Comparison of ENCODE assay signal across 18 cellular contexts in genomic region chr6:130500693-130501092, GRCh38.
A peak's percentile ranks its signal among the peaks of the same experiment; 100 is the strongest.
DNase-seq lines count a peak whose midpoint lies in the region; ATAC-seq and TF ChIP-seq lines count a peak whose summit lies in the region.
"Had no signal": no experiment of that assay in that cellular context is flagged by ENCODE, and none has a peak within 500 bp of the region (broad histone marks: within the 10 kb centered on the region; RNA-seq: fewer than 3 reads in every experiment).

No MANE protein-coding gene starts in this region.

- H3K27me3 Mint-ChIP-seq in type B pancreatic cell, result no peaks in the 10 kb centered on the region
- peaks cover 0 to 2% of the 10 kb centered on the region in 2 donors for H3K27me3 Mint-ChIP-seq in CD8-positive, alpha-beta memory T cell
- H3K27me3 Mint-ChIP-seq: activated B cell treated with CpG ODN at 0.5 μM for 24 hours had no signal

- no peaks in the 10 kb centered on the region for H3K36me3 ChIP-seq in CD8-positive, alpha-beta memory T cell (ENCODE audit: insufficient read depth, low read length)
- H3K36me3 ChIP-seq: right lobe of liver had no signal

- DNase-seq in A172 (ENCODE audit: low spot score) (peak; percentile 23), GM04504 (ENCODE audit: low read depth) (peak; percentile 88), astrocyte of the hippocampus (ENCODE audit: low read depth, low spot score) (peak; percentile 58), fibroblast of villous mesenchyme (ENCODE audit: low read depth) (peak; percentile 79), T1000 (lab: John Stamatoyannopoulos, UW) (no peak), type B pancreatic cell (ENCODE audit: extremely low spot score, unreplicated experiment) (no peak)
- no peak for DNase-seq in stimulated activated naive CD8-positive, alpha-beta T cell treated with anti-CD3 and anti-CD28 coated beads, Interleukin-15, Interleukin-2, amounts not matched to agents 100 U/mL and 50 U/mL, for 24 hours
- no peak for DNase-seq in CD8-positive, alpha-beta memory T cell
- DNase-seq: activated B cell treated with CpG ODN at 0.5 μM for 24 hours; activated naive CD4-positive, alpha-beta T cell treated with anti-CD3 and anti-CD28 coated beads for 36 hours; AML-193; erythroblast; H9; NCI-H146; NCI-H510A; OCI-M1; right lobe of liver had no signal

- POLR2A ChIA-PET in CD8-positive, alpha-beta memory T cell (lab: Charles Lee), result no interaction called here

- CTCF ChIA-PET in CD8-positive, alpha-beta memory T cell (lab: Charles Lee), result no interaction called here

- ATAC-seq in stimulated activated naive CD8-positive, alpha-beta T cell treated with anti-CD3 and anti-CD28 coated beads, Interleukin-15, Interleukin-2, amounts not matched to agents 100 U/mL and 50 U/mL, for 24 hours, result no peak
- ATAC-seq: right lobe of liver; stimulated activated effector memory CD8-positive, alpha-beta T cell treated with anti-CD3 and anti-CD28 coated beads, Interleukin-12 subunit alpha, Interleukin-12 subunit beta, amount 100 ng/mL, for 72 hours had no signal

- no peak overlapping the region for H3K4me3 Mint-ChIP-seq in type B pancreatic cell
- H3K4me3 Mint-ChIP-seq in CD8-positive, alpha-beta memory T cell, result no peak overlapping the region
- H3K4me3 Mint-ChIP-seq: activated B cell treated with CpG ODN at 0.5 μM for 24 hours; activated naive CD4-positive, alpha-beta T cell treated with anti-CD3 and anti-CD28 coated beads for 36 hours; H9; stimulated activated effector memory CD8-positive, alpha-beta T cell treated with anti-CD3 and anti-CD28 coated beads, Interleukin-12 subunit alpha, Interleukin-12 subunit beta, amount 100 ng/mL, for 72 hours had no signal

- H3K36me3 Mint-ChIP-seq in type B pancreatic cell, result no peaks in the 10 kb centered on the region
- peaks cover 0 to 3% (median 0%) of the 10 kb centered on the region in 3 donors for H3K36me3 Mint-ChIP-seq in CD8-positive, alpha-beta memory T cell
- H3K36me3 Mint-ChIP-seq: stimulated activated effector memory CD8-positive, alpha-beta T cell treated with anti-CD3 and anti-CD28 coated beads, Interleukin-12 subunit alpha, Interleukin-12 subunit beta, amount 100 ng/mL, for 72 hours had no signal

- TF ChIP-seq CTCF in fibroblast of villous mesenchyme (IDR thresholded peaks at IDR 0.05; ENCODE audit: insufficient read depth, low read depth, low read length) (no peak), type B pancreatic cell (conservative IDR thresholded peaks at IDR 0.05) (no peak)

- H3K27ac ChIP-seq in CD8-positive, alpha-beta memory T cell (ENCODE audit: low read depth, low read length), result no peak overlapping the region
- H3K27ac ChIP-seq: right lobe of liver had no signal

- peaks cover 5% of the 10 kb centered on the region for H3K4me1 Mint-ChIP-seq in type B pancreatic cell (ENCODE audit: unreplicated experiment)
- peaks cover 8 to 16% (median 12%) of the 10 kb centered on the region in 3 donors for H3K4me1 Mint-ChIP-seq in CD8-positive, alpha-beta memory T cell
- H3K4me1 Mint-ChIP-seq: activated B cell treated with CpG ODN at 0.5 μM for 24 hours; stimulated activated effector memory CD8-positive, alpha-beta T cell treated with anti-CD3 and anti-CD28 coated beads, Interleukin-12 subunit alpha, Interleukin-12 subunit beta, amount 100 ng/mL, for 72 hours had no signal

- no peaks in the 10 kb centered on the region for H3K27me3 ChIP-seq in CD8-positive, alpha-beta memory T cell (ENCODE audit: insufficient read depth, low read length, poor library complexity, severe bottlenecking)
- H3K27me3 ChIP-seq: right lobe of liver had no signal

- H3K9me3 ChIP-seq in CD8-positive, alpha-beta memory T cell (ENCODE audit: low read length), result no peaks in the 10 kb centered on the region
- H3K9me3 ChIP-seq: right lobe of liver had no signal

- H3K27ac Mint-ChIP-seq in type B pancreatic cell, result no peak overlapping the region
- no peak overlapping the region for H3K27ac Mint-ChIP-seq in CD8-positive, alpha-beta memory T cell
- H3K27ac Mint-ChIP-seq: activated B cell treated with CpG ODN at 0.5 μM for 24 hours; activated naive CD4-positive, alpha-beta T cell treated with anti-CD3 and anti-CD28 coated beads for 36 hours; H9; stimulated activated effector memory CD8-positive, alpha-beta T cell treated with anti-CD3 and anti-CD28 coated beads, Interleukin-12 subunit alpha, Interleukin-12 subunit beta, amount 100 ng/mL, for 72 hours had no signal

- H3K9me3 Mint-ChIP-seq in type B pancreatic cell, result peaks cover 4% of the 10 kb centered on the region
- H3K9me3 Mint-ChIP-seq in CD8-positive, alpha-beta memory T cell, result no peaks in the 10 kb centered on the region
- H3K9me3 Mint-ChIP-seq: activated B cell treated with CpG ODN at 0.5 μM for 24 hours; activated naive CD4-positive, alpha-beta T cell treated with anti-CD3 and anti-CD28 coated beads for 36 hours; H9; stimulated activated effector memory CD8-positive, alpha-beta T cell treated with anti-CD3 and anti-CD28 coated beads, Interleukin-12 subunit alpha, Interleukin-12 subunit beta, amount 100 ng/mL, for 72 hours had no signal

- H3K4me1 ChIP-seq in CD8-positive, alpha-beta memory T cell (ENCODE audit: insufficient read depth, low read length), result peaks cover 9% of the 10 kb centered on the region

- H3K4me3 ChIP-seq in fibroblast of villous mesenchyme (ENCODE audit: low read depth, low read length), result no peak overlapping the region
- no peak overlapping the region for H3K4me3 ChIP-seq in CD8-positive, alpha-beta memory T cell (ENCODE audit: low read length)
- H3K4me3 ChIP-seq: right lobe of liver had no signal

Comparison
In these comparisons a context has a peak if more than half of its experiments do, and no peak if none do; other contexts are left out.
1. DNase-seq: peak in A172 (single experiment), GM04504 (single experiment), astrocyte of the hippocampus (single experiment) and fibroblast of villous mesenchyme (single experiment); none in T1000 (single experiment), type B pancreatic cell (single experiment), stimulated activated naive CD8-positive, alpha-beta T cell treated with anti-CD3 and anti-CD28 coated beads, Interleukin-15, Interleukin-2, amounts not matched to agents 100 U/mL and 50 U/mL, for 24 hours (single experiment) and CD8-positive, alpha-beta memory T cell (0 of 5).